Comparison of ENCODE assay signal across 14 cellular contexts in the genomic region with DNA sequence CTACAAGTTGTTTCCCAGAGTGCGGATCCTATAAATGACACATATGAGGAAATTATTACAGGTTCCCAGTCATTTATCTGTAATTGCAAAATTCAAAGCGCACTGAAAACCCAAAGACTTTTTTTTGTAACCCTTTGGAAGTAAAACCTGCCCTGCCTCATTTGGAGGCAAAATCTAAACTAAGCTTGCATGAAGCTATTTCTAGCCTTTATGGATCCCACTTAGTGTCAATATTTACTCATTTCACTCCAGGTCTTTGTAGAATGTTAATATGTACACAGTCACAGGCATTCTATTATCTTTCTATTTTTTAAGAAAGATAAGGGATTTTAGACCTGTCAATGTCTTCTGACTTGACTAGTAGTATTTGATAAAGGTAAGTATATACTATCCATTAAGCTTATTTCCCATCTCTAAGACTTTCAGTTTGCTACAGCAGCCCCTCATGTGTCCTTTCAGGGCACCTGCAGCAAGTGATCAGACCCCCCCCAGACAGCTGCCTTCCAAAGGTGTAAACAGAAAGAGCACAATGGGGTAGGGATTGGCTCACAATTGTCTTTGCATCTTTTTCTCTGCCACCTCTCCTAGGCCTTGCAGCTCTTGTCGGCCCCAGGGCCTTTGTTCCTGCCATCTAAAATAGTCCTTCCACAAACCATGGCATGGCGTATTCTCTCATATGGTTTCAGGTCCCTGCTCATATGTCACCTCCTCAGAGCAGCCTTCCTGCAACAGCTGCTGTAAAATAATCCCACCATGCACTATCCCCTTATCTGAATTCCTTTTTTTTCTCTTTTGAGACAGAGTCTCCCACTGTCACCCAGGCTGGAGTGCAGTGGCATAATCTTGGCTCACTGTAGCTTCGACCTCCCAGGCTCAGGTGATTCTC. TPM values are rescaled to one million over a fixed set of nuclear protein-coding genes. Genes with fewer than 3 reads are reported as not detected.
DNase-seq lines count a peak whose midpoint lies in the region; ATAC-seq, FAIRE-seq and TF ChIP-seq lines count a peak whose summit lies in the region.
"Had no signal": no experiment of that assay in that cellular context is flagged by ENCODE, and none has a peak within 500 bp of the region (broad histone marks: within the 10 kb centered on the region; RNA-seq: fewer than 3 reads in every experiment).

No MANE protein-coding gene starts in this region.

- peaks cover 31% of the 10 kb centered on the region for H3K79me2 ChIP-seq in OCI-LY7 (ENCODE audit: insufficient read depth, low read depth, low read length)

- no peak for FAIRE-seq in A549 (lab: Jason Lieb, UNC)
- FAIRE-seq: HTR-8/SVneo, TTC549 had no signal

- peaks cover 20% of the 10 kb centered on the region for H4K20me1 ChIP-seq in OCI-LY7 (ENCODE audit: insufficient read depth, low read length)

- no peak for TF ChIP-seq RAD21 in A549 (conservative IDR thresholded peaks at IDR 0.05 in 1 of 2, IDR thresholded peaks at IDR 0.05 in 1 of 2)

- TF ChIP-seq POLR2A in A549 (IDR thresholded peaks at IDR 0.05; ENCODE audit: low read length), result no peak
- TF ChIP-seq POLR2A in testis (IDR thresholded peaks at IDR 0.05), result no peak

- POLR2A ChIA-PET in A549 (lab: Yijun Ruan, JAX), result no interaction called here
- POLR2A ChIA-PET in OCI-LY7 (lab: Charles Lee), result interaction anchor here (0.5 to 1.2 kb wide), 12 partner anchors 15 to 579 kb away, joined by 3 to 7 read pairs (median 3); partner anchors contain the start of gene CITED2

- TF ChIP-seq CTCF in A549 (IDR thresholded peaks at IDR 0.05) (no peak), OCI-LY7 (conservative IDR thresholded peaks at IDR 0.05; ENCODE audit: low read length) (no peak), testis (IDR thresholded peaks at IDR 0.05) (no peak)

- no peak overlapping the region for H3K4me3 ChIP-seq in A549
- no peak overlapping the region for H3K4me3 ChIP-seq in OCI-LY7 (ENCODE audit: low read depth, low read length, poor library complexity, severe bottlenecking)
- peak overlapping the region in 1 of 2 donors; percentile 96 for H3K4me3 ChIP-seq in testis

- H3K27ac ChIP-seq in A549 (no peak overlapping the region), OCI-LY7 (ENCODE audit: low read depth, low read length, poor library complexity, severe bottlenecking) (no peak overlapping the region), testis (peak overlapping the region in 1 of 2 donors; percentile 95)

- H3K4me2 ChIP-seq in A549 (peak overlapping the region; percentile 86; the same call in 2 of the 3 replicates), OCI-LY7 (ENCODE audit: low read length) (peak overlapping the region; percentile 92)

- DNase-seq in A549 (ENCODE audit: low read depth in 1 of 2, low spot score in 1 of 2), result no peak
- peak; percentile 42 for DNase-seq in DMS153 (lab: John Stamatoyannopoulos, UW)
- no peak for DNase-seq in OCI-LY7 (ENCODE audit: low spot score)
- no peak for DNase-seq in left colon
- DNase-seq in HUDEP-2 (lab: John Stamatoyannopoulos, UW; ENCODE audit: unreplicated experiment in 76 of 76), result no peak
- DNase-seq in testis, result no peak
- DNase-seq: endodermal cell; GOT3; posterior cingulate gyrus; stimulated activated CD4-positive, alpha-beta T cell treated with anti-CD3 and anti-CD28 coated beads, Interleukin-1b, Interleukin-23, amount 100 ng/mL, for 48 hours had no signal

- intact Hi-C loops in OCI-LY7 (cut with micrococcal nuclease; ENCODE audit: unreplicated experiment) (loop anchor here (5.0 kb wide), 3 partner anchors 123 to 288 kb away; partner anchors contain the start of gene HECA), left colon (cut with DNase I, micrococcal nuclease) (loop anchor here (5.0 to 10.0 kb wide), 2 partner anchors 172 to 175 kb away; no protein-coding TSS in a partner anchor), testis (cut with DNase I; ENCODE audit: low total_unique reads) (no loop called here)

- no TSS peak for BruUV-seq in OCI-LY7 (replicated peaks; lab: Mats Ljungman, UMichigan)

- H3K4me1 ChIP-seq in A549 (peaks cover 25% of the 10 kb centered on the region; the same call in 2 of the 3 replicates), OCI-LY7 (ENCODE audit: insufficient read depth, low read length, poor library complexity, severe bottlenecking) (peaks cover 33% of the 10 kb centered on the region), testis (peaks cover 5% of the 10 kb centered on the region)

- H3K9me3 ChIP-seq in A549, result no peaks in the 10 kb centered on the region
- H3K9me3 ChIP-seq in OCI-LY7 (ENCODE audit: low read length), result no peaks in the 10 kb centered on the region
- no peaks in the 10 kb centered on the region for H3K9me3 ChIP-seq in testis

- 79% methylated on average over 5 of the region's 5 CpGs for WGBS in A549 (ENCODE audit: missing lambda C conversion rate)
- WGBS in testis, 2 donors, result 75 to 77% methylated on average over 5 of the region's 5 CpGs

- TF ChIP-seq EP300 in A549 (IDR thresholded peaks at IDR 0.05), result no peak

- H3K36me3 ChIP-seq in OCI-LY7 (ENCODE audit: insufficient read depth, low read length), result no peaks in the 10 kb centered on the region
- no peaks in the 10 kb centered on the region for H3K36me3 ChIP-seq in testis (ENCODE audit: low read depth, missing control alignments)

- H2AFZ ChIP-seq in OCI-LY7 (ENCODE audit: low read length), result peak overlapping the region; percentile 100

- no peaks in the 10 kb centered on the region for H3K27me3 ChIP-seq in testis

- CTCF ChIA-PET in A549 (lab: Yijun Ruan, JAX) (interaction anchor here (0.6 to 5.6 kb wide), 16 partner anchors 11 to 985 kb away, joined by 3 to 33 read pairs (median 4); no protein-coding TSS in a partner anchor), OCI-LY7 (lab: Charles Lee; ENCODE audit: unreplicated experiment) (interaction anchor here (0.6 kb wide), 1 partner anchor 27 kb away, joined by 3 read pairs; no protein-coding TSS in a partner anchor)

- no peak for ATAC-seq in A549
- ATAC-seq in left colon, result peak; percentile 25
- no peak for ATAC-seq in HG02870 (IDR thresholded peaks at IDR 0.05; ENCODE audit: unreplicated experiment)
- ATAC-seq in GM19455 (IDR thresholded peaks at IDR 0.05; ENCODE audit: unreplicated experiment), result no peak

- H3K9me2 ChIP-seq in OCI-LY7 (ENCODE audit: insufficient read depth, low read length), result no peaks in the 10 kb centered on the region

TF ChIP-seq in A549, 52 proteins besides CTCF, POLR2A, EP300 and RAD21:
- TF ChIP-seq RARB (CRISPR knock-in tag; IDR thresholded peaks at IDR 0.05), result no peak
- no peak for TF ChIP-seq TP53 (CRISPR knock-in tag; IDR thresholded peaks at IDR 0.05)
- TF ChIP-seq PHF8 (IDR thresholded peaks at IDR 0.05; ENCODE audit: borderline replicate concordance, low read depth), result no peak
- no peak for TF ChIP-seq ZSCAN20 (CRISPR knock-in tag; IDR thresholded peaks at IDR 0.05)
- no peak for TF ChIP-seq MAFK (IDR thresholded peaks at IDR 0.05; ENCODE audit: partially characterized antibody)
- no peak for TF ChIP-seq NPAS2 (CRISPR knock-in tag; IDR thresholded peaks at IDR 0.05; ENCODE audit: borderline replicate concordance)
- no peak for TF ChIP-seq POLR2AphosphoS2 (conservative IDR thresholded peaks at IDR 0.05; ENCODE audit: low read length)
- TF ChIP-seq HOXA7 (CRISPR knock-in tag; IDR thresholded peaks at IDR 0.05), result no peak
- TF ChIP-seq HES2 (IDR thresholded peaks at IDR 0.05), result no peak
- TF ChIP-seq RNF2 (IDR thresholded peaks at IDR 0.05; ENCODE audit: borderline replicate concordance, low read depth), result no peak
- TF ChIP-seq HDAC2 (IDR thresholded peaks at IDR 0.05), result no peak
- TF ChIP-seq JUN (IDR thresholded peaks at IDR 0.05), result no peak
- TF ChIP-seq NFE2L2 (conservative IDR thresholded peaks at IDR 0.05; ENCODE audit: low read length), result no peak
- TF ChIP-seq ESRRA (IDR thresholded peaks at IDR 0.05; ENCODE audit: borderline replicate concordance, low read length), result no peak
- TF ChIP-seq MYC (IDR thresholded peaks at IDR 0.05; ENCODE audit: borderline replicate concordance, low read length), result no peak
- TF ChIP-seq HEYL (CRISPR knock-in tag; IDR thresholded peaks at IDR 0.05), result no peak
- TF ChIP-seq ZC3H11A (IDR thresholded peaks at IDR 0.05), result no peak
- no peak for TF ChIP-seq JUNB (IDR thresholded peaks at IDR 0.05)

RNA-seq across cellular contexts. Expression of gene REPS1, which starts 1.3 kb away (rescaled TPM):
- 34.2 and 36.4 TPM in 2 replicates for polyA plus RNA-seq in A549 (2011; rRNA removed)
- 16.0 and 19.3 TPM in 2 replicates for polyA plus RNA-seq in A549 (2012; cell fraction: cytosol; rRNA removed)
- polyA plus RNA-seq in A549 (2012; cell fraction: nucleus; rRNA removed), result 14.8 and 16.7 TPM in 2 replicates
- 16.3 to 18.9 TPM (median 16.8 TPM) in 3 replicates for polyA plus RNA-seq in A549 (2017; fragmentation: RNase III; extraction: RNeasy Plus Mini Kit Qiagen cat#74134 plus additional on column Dnase treatment)
- polyA minus RNA-seq in A549 (2011; rRNA and poly(A)+ RNA removed), result 30.2 and 31.6 TPM in 2 replicates
- 29.0 and 40.0 TPM in 2 replicates for total RNA-seq in OCI-LY7 (2014; rRNA removed; shearing (Covaris generic))
- 53.9 and 68.6 TPM in 2 replicates for total RNA-seq in OCI-LY7 (2022)
- 10 to 100 TPM; 30.2 to 33.2 TPM for total RNA-seq in left colon
- total RNA-seq in testis, result 100 to 1,000 TPM; 160 to 170 TPM
- 82.0 TPM for polyA plus RNA-seq in testis (ENCODE audit: insufficient read depth, low read depth, low replicate concordance)

RNA-seq across cellular contexts. Expression of gene ABRACL, which starts 39.2 kb away (rescaled TPM):
- polyA plus RNA-seq in A549 (2011; rRNA removed), result 27.1 and 40.3 TPM in 2 replicates
- polyA plus RNA-seq in A549 (2012; cell fraction: cytosol; rRNA removed), result 22.5 and 27.1 TPM in 2 replicates
- 8.3 and 13.1 TPM in 2 replicates for polyA plus RNA-seq in A549 (2012; cell fraction: nucleus; rRNA removed)
- 60.7 to 65.8 TPM (median 63.3 TPM) in 3 replicates for polyA plus RNA-seq in A549 (2017; fragmentation: RNase III; extraction: RNeasy Plus Mini Kit Qiagen cat#74134 plus additional on column Dnase treatment)
- polyA minus RNA-seq in A549 (2011; rRNA and poly(A)+ RNA removed), result 3.5 and 4.5 TPM in 2 replicates
- 69.7 and 70.1 TPM in 2 replicates for total RNA-seq in OCI-LY7 (2014; rRNA removed; shearing (Covaris generic))
- total RNA-seq in OCI-LY7 (2022), result 56.0 and 73.5 TPM in 2 replicates
- 100 to 1,000 TPM; 110 to 117 TPM for total RNA-seq in left colon
- 10 to 100 TPM; 43.5 to 60.3 TPM for total RNA-seq in testis
- 59.5 TPM for polyA plus RNA-seq in testis (ENCODE audit: insufficient read depth, low read depth, low replicate concordance)
